In genomic region chr11:43434893-43435292, GRCh38 we compare ENCODE assay signal across 17 cellular contexts.
"Had no signal": no experiment of that assay in that cellular context is flagged by ENCODE, and none has a peak within 500 bp of the region (broad histone marks: within the 10 kb centered on the region; RNA-seq: fewer than 3 reads in every experiment).

No MANE protein-coding gene starts in this region.

- DNase-seq: KBM-7, MG63, NCI-H1092 treated with DMSO at 0.1 percent for 48 hours, NCI-H1436, NCI-H187, NCI-H2029, NCI-H2081 treated with DMSO at 0.1 percent for 48 hours, NCI-H2171, NCI-H226, NCI-H446, NCI-H510A, NCI-H524 treated with DMSO at 0.1 percent for 48 hours, NCI-H69, NCI-H774, Right ventricle myocardium superior, RPMI8226, SIG-M5 had no signal
